1 cellular context compared by ENCODE assay signal in genomic region chr11:16799890-16800289, GRCh38.
TF ChIP-seq lines count a peak whose summit lies in the region.

No MANE protein-coding gene starts in this region.

TF ChIP-seq in WTC11, 78 proteins besides CTCF, POLR2A, EP300 and RAD21 (continued from another document):
- TF ChIP-seq ZNF512 (CRISPR knock-in tag; IDR thresholded peaks at IDR 0.05; ENCODE audit: borderline replicate concordance) (no peak), JAZF1 (CRISPR knock-in tag; IDR thresholded peaks at IDR 0.05) (no peak), ATF2 (CRISPR knock-in tag; IDR thresholded peaks at IDR 0.05; ENCODE audit: borderline replicate concordance, low read depth) (no peak)
